ENCODE assay signal across 29 cellular contexts in the genomic region with DNA sequence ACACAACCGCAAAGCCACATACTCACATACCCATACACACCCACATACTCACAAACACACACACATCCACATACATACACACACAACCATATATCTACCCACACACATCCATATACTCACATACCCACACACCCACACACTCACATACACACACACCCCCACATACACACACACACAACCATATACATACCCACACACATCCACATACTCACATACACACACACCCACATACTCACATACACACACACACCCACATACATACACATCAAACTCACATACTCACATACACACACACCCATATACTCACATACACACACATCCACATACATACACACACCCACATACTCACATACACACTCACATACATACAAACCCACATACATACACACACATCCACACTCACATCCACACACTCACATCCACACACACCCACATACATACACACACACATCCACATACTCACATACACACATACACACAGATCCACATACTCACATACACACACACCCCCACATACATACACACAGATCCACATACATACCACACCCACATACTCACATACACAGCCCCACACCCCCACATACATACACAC.
"Had no signal": no experiment of that assay in that cellular context is flagged by ENCODE, and none has a peak within 500 bp of the region (broad histone marks: within the 10 kb centered on the region; RNA-seq: fewer than 3 reads in every experiment).

No MANE protein-coding gene starts in this region.

- H3K27ac Mint-ChIP-seq: activated CD4-positive, alpha-beta memory T cell treated with anti-CD3 and anti-CD28 coated beads for 36 hours; activated CD4-positive, alpha-beta T cell treated with anti-CD3 and anti-CD28 coated beads, Interleukin-2, amount 10 ng/mL, durations not matched to agents 24 days and 14 days; activated naive CD4-positive, alpha-beta T cell treated with anti-CD3 and anti-CD28 coated beads, Interleukin-2, amount 50 U/mL, for 24 hours; activated naive CD8-positive, alpha-beta T cell treated with anti-CD3 and anti-CD28 coated beads, Interleukin-2, amount 50 U/mL, for 24 hours; activated T-helper 1 cell treated with anti-CD3 and anti-CD28 coated beads, Interleukin-12 subunit alpha, Interleukin-12 subunit beta, Interleukin-2, Interleukin-4 antibody, amounts not matched to agents 30 ng/mL and 10 ng/mL and 1 ng/mL, durations not matched to agents 14 hours and 24 hours and 36 hours; dendritic cell treated with granulocyte-macrophage colony-stimulating factor and Interleukin-4, amounts not matched to agents 40 ng/mL and 50 ng/mL, for 4 days; natural killer cell; neural progenitor cell; T-helper 17 cell had no signal

- DNase-seq: activated CD4-positive, alpha-beta memory T cell treated with anti-CD3 and anti-CD28 coated beads for 36 hours; activated CD4-positive, alpha-beta T cell treated with anti-CD3 and anti-CD28 coated beads, Interleukin-2, amount 10 ng/mL, durations not matched to agents 24 days and 14 days; activated CD4-positive, CD25-positive, alpha-beta regulatory T cell treated with anti-CD3 and anti-CD28 coated beads, Interleukin-2, amount 50 U/mL, for 72 hours; activated CD8-positive, alpha-beta memory T cell treated with anti-CD3 and anti-CD28 coated beads, Interleukin-2, amount 50 U/mL, for 4 hours; activated naive CD8-positive, alpha-beta T cell treated with anti-CD3 and anti-CD28 coated beads, Interleukin-2, amount 50 U/mL, for 24 hours; activated T-cell treated with anti-CD3 and anti-CD28 coated beads, Interleukin-2, amount 50 U/mL, for 1 hour; amygdala; central memory CD4-positive, alpha-beta T cell; effector CD4-positive, alpha-beta T cell; esophagus squamous epithelium; foreskin melanocyte; heart right ventricle; left lung; lower lobe of right lung; mesenchymal stem cell; natural killer cell; posterior cingulate gyrus; right cardiac atrium; spleen; T-helper 17 cell; T1000; tibial artery had no signal

- H3K4me3 Mint-ChIP-seq: activated CD4-positive, alpha-beta memory T cell treated with anti-CD3 and anti-CD28 coated beads for 36 hours; activated CD4-positive, alpha-beta T cell treated with anti-CD3 and anti-CD28 coated beads, Interleukin-2, amount 10 ng/mL, durations not matched to agents 24 days and 14 days; activated naive CD4-positive, alpha-beta T cell treated with anti-CD3 and anti-CD28 coated beads, Interleukin-2, amount 50 U/mL, for 24 hours; activated naive CD8-positive, alpha-beta T cell treated with anti-CD3 and anti-CD28 coated beads, Interleukin-2, amount 50 U/mL, for 24 hours; activated T-helper 1 cell treated with anti-CD3 and anti-CD28 coated beads, Interleukin-12 subunit alpha, Interleukin-12 subunit beta, Interleukin-2, Interleukin-4 antibody, amounts not matched to agents 30 ng/mL and 10 ng/mL and 1 ng/mL, durations not matched to agents 14 hours and 24 hours and 36 hours; dendritic cell treated with granulocyte-macrophage colony-stimulating factor and Interleukin-4, amounts not matched to agents 40 ng/mL and 50 ng/mL, for 4 days; natural killer cell; neural progenitor cell; T-helper 17 cell had no signal

- ATAC-seq: activated naive CD8-positive, alpha-beta T cell treated with anti-CD3 and anti-CD28 coated beads, Interleukin-2, amount 50 U/mL, for 24 hours; heart right ventricle; left lung; T-helper 17 cell had no signal

- H3K27me3 ChIP-seq: breast epithelium, esophagus squamous epithelium, heart right ventricle, left lung, neural progenitor cell, spleen, suprapubic skin, tibial artery had no signal

- H3K27me3 Mint-ChIP-seq: activated CD4-positive, alpha-beta memory T cell treated with anti-CD3 and anti-CD28 coated beads for 36 hours; activated CD4-positive, alpha-beta T cell treated with anti-CD3 and anti-CD28 coated beads, Interleukin-2, amount 10 ng/mL, durations not matched to agents 24 days and 14 days; dendritic cell treated with granulocyte-macrophage colony-stimulating factor and Interleukin-4, amounts not matched to agents 40 ng/mL and 50 ng/mL, for 4 days; T-helper 17 cell had no signal

- H3K4me2 ChIP-seq: neural progenitor cell had no signal

- FAIRE-seq: islet of Langerhans had no signal

- H3K27ac ChIP-seq: breast epithelium, esophagus squamous epithelium, heart right ventricle, left lung, lower lobe of right lung, neural progenitor cell, spleen, suprapubic skin, tibial artery had no signal

- H3K9me3 Mint-ChIP-seq: activated CD4-positive, alpha-beta memory T cell treated with anti-CD3 and anti-CD28 coated beads for 36 hours; activated CD4-positive, alpha-beta T cell treated with anti-CD3 and anti-CD28 coated beads, Interleukin-2, amount 10 ng/mL, durations not matched to agents 24 days and 14 days; activated naive CD4-positive, alpha-beta T cell treated with anti-CD3 and anti-CD28 coated beads, Interleukin-2, amount 50 U/mL, for 24 hours; activated naive CD8-positive, alpha-beta T cell treated with anti-CD3 and anti-CD28 coated beads, Interleukin-2, amount 50 U/mL, for 24 hours; activated T-helper 1 cell treated with anti-CD3 and anti-CD28 coated beads, Interleukin-12 subunit alpha, Interleukin-12 subunit beta, Interleukin-2, Interleukin-4 antibody, amounts not matched to agents 30 ng/mL and 10 ng/mL and 1 ng/mL, durations not matched to agents 14 hours and 24 hours and 36 hours; dendritic cell treated with granulocyte-macrophage colony-stimulating factor and Interleukin-4, amounts not matched to agents 40 ng/mL and 50 ng/mL, for 4 days; neural progenitor cell had no signal

- H3K4me1 ChIP-seq: breast epithelium, esophagus squamous epithelium, heart right ventricle, left lung, lower lobe of right lung, neural progenitor cell, suprapubic skin, tibial artery had no signal

- H3K4me1 Mint-ChIP-seq: activated CD4-positive, alpha-beta T cell treated with anti-CD3 and anti-CD28 coated beads, Interleukin-2, amount 10 ng/mL, durations not matched to agents 24 days and 14 days; activated naive CD4-positive, alpha-beta T cell treated with anti-CD3 and anti-CD28 coated beads, Interleukin-2, amount 50 U/mL, for 24 hours; activated naive CD8-positive, alpha-beta T cell treated with anti-CD3 and anti-CD28 coated beads, Interleukin-2, amount 50 U/mL, for 24 hours; natural killer cell; T-helper 17 cell had no signal

- H3K9ac ChIP-seq: neural progenitor cell had no signal

- H3K36me3 Mint-ChIP-seq: activated CD4-positive, alpha-beta memory T cell treated with anti-CD3 and anti-CD28 coated beads for 36 hours; activated naive CD4-positive, alpha-beta T cell treated with anti-CD3 and anti-CD28 coated beads, Interleukin-2, amount 50 U/mL, for 24 hours; natural killer cell; neural progenitor cell had no signal

- H2AFZ ChIP-seq: neural progenitor cell had no signal

- H3K9me3 ChIP-seq: breast epithelium, esophagus squamous epithelium, left lung, lower lobe of right lung, spleen, suprapubic skin, tibial artery had no signal

- H3K36me3 ChIP-seq: breast epithelium, esophagus squamous epithelium, heart right ventricle, left lung, lower lobe of right lung, neural progenitor cell, spleen, suprapubic skin, tibial artery had no signal

- H3K4me3 ChIP-seq: breast epithelium, esophagus squamous epithelium, heart right ventricle, left lung, lower lobe of right lung, neural progenitor cell, spleen, suprapubic skin, tibial artery had no signal
